In genomic region chr20:36835453-36836198, GRCh38 we compare ENCODE assay signal across 8 cellular contexts. TPM values are rescaled to one million over a fixed set of nuclear protein-coding genes. Genes with fewer than 3 reads are reported as not detected.
DNase-seq lines count a peak whose midpoint lies in the region; ATAC-seq, FAIRE-seq and TF ChIP-seq lines count a peak whose summit lies in the region.

No MANE protein-coding gene starts in this region.

- H3K4me3 ChIP-seq in right lobe of liver = peak overlapping the region in 1 of 3 donors; percentile 26

- WGBS in right lobe of liver (ENCODE audit: insufficient coverage, low coverage, low lambda C conversion rate, missing lambda C conversion rate) = 7% methylated on average over 20 of the region's 28 CpGs

- peaks cover 0 to 2% (median 0%) of the 10 kb centered on the region in 4 donors for H3K4me1 ChIP-seq in right lobe of liver

- peak overlapping the region in 1 of 3 donors; percentile 43 for H3K27ac ChIP-seq in right lobe of liver

- FAIRE-seq in GM19239 (lab: Jason Lieb, UNC) = peak; percentile 89

- intact Hi-C loops in right lobe of liver (cut with DNase I) = no loop called here

- ATAC-seq in HG03457 (IDR thresholded peaks at IDR 0.05; ENCODE audit: unreplicated experiment) (peak; percentile 75), right lobe of liver (peak; percentile 98 to 99 (median 99))

- no peaks in the 10 kb centered on the region for H3K27me3 ChIP-seq in right lobe of liver

- no peak for TF ChIP-seq CTCF in right lobe of liver (IDR thresholded peaks at IDR 0.05)

- no peaks in the 10 kb centered on the region for H3K36me3 ChIP-seq in right lobe of liver

- TF ChIP-seq POLR2A in right lobe of liver (IDR thresholded peaks at IDR 0.05) = no peak

- peak; percentile 91 to 92 for DNase-seq in AML-193 (lab: John Stamatoyannopoulos, UW)
- peak; percentile 89 for DNase-seq in GM19239 (ENCODE audit: insufficient read length, low spot score)
- peak; percentile 92 for DNase-seq in NCI-H69 (lab: John Stamatoyannopoulos, UW)
- peak; percentile 80 to 81 for DNase-seq in activated CD4-positive, alpha-beta T cell treated with anti-CD3 and anti-CD28 coated beads, Interleukin-2, amount 50 U/mL, for 4 hours
- peak; percentile 95 for DNase-seq in dermis blood vessel endothelial cell
- peak; percentile 85 to 91 (median 90) for DNase-seq in right lobe of liver
- DNase-seq in stimulated activated CD4-positive, alpha-beta T cell treated with anti-CD3 and anti-CD28 coated beads, Interleukin-4, amount 100 ng/mL, for 1 hour = peak; percentile 78

- H3K9me3 ChIP-seq in right lobe of liver = no peaks in the 10 kb centered on the region

RNA-seq across cellular contexts. Expression of gene TLDC2, which starts 40.3 kb away (rescaled TPM):
- total RNA-seq in dermis blood vessel endothelial cell (under 0.01 and 0.14 TPM in 2 replicates), right lobe of liver (under 1 TPM in 1 of 6 experiments, not detected in 5; 0.43 TPM)
